Comparison of ENCODE assay signal across 1 cellular context in the genomic region with DNA sequence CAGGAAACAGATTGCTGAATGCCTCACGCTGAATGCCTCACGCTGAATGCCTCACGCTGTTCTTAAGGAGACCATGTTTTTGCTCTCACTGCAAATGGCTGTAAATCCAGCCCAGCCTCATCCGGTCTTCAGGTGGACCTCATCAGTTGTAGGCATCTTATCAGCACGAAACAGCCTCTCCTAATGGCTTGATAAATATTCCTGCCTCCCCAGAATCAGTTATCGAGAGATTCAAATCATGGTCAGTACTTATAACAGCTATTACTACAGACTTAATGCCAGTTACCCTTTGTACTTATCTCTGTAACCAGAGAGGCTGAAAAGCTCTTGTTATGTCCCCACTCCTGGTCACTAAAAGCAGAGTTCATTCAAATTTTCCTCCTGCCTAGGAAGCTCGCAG.
TF ChIP-seq lines count a peak whose summit lies in the region.

No MANE protein-coding gene starts in this region.

TF ChIP-seq in K562, 482 proteins besides CTCF, POLR2A, EP300 and RAD21 (continued from another document and continues in another):
- no peak for TF ChIP-seq ZNF609 (CRISPR knock-in tag; IDR thresholded peaks at IDR 0.05; ENCODE audit: borderline replicate concordance)
- peak in 1 of 2 experiments; percentile 40; a peak in 1 of 4 replicates for TF ChIP-seq ZNF639 (CRISPR knock-in tag; conservative IDR thresholded peaks at IDR 0.05 in 1 of 2, IDR thresholded peaks at IDR 0.05 in 1 of 2)
- TF ChIP-seq HNRNPH1 (optimal IDR thresholded peaks at IDR 0.05; ENCODE audit: low read depth, low read length): no peak
- no peak for TF ChIP-seq JUND (IDR thresholded peaks at IDR 0.05; ENCODE audit: borderline replicate concordance, low read depth, low read length)
- peak; percentile 21; the same call in 1 of the 3 replicates for TF ChIP-seq JUND (tag; IDR thresholded peaks at IDR 0.05; ENCODE audit: borderline replicate concordance, low read depth, low read length)
- TF ChIP-seq ZNF347 (CRISPR knock-in tag; IDR thresholded peaks at IDR 0.05; ENCODE audit: low read depth): no peak
- TF ChIP-seq TAL1 (IDR thresholded peaks at IDR 0.05): peak; percentile 90
- TF ChIP-seq HNRNPLL (IDR thresholded peaks at IDR 0.05; ENCODE audit: low read depth, low read length, poor library complexity, severe bottlenecking): no peak
- peak; percentile 51; the same call in 1 of the 2 replicates for TF ChIP-seq ATF7 (IDR thresholded peaks at IDR 0.05)
- TF ChIP-seq, protein P1, sequence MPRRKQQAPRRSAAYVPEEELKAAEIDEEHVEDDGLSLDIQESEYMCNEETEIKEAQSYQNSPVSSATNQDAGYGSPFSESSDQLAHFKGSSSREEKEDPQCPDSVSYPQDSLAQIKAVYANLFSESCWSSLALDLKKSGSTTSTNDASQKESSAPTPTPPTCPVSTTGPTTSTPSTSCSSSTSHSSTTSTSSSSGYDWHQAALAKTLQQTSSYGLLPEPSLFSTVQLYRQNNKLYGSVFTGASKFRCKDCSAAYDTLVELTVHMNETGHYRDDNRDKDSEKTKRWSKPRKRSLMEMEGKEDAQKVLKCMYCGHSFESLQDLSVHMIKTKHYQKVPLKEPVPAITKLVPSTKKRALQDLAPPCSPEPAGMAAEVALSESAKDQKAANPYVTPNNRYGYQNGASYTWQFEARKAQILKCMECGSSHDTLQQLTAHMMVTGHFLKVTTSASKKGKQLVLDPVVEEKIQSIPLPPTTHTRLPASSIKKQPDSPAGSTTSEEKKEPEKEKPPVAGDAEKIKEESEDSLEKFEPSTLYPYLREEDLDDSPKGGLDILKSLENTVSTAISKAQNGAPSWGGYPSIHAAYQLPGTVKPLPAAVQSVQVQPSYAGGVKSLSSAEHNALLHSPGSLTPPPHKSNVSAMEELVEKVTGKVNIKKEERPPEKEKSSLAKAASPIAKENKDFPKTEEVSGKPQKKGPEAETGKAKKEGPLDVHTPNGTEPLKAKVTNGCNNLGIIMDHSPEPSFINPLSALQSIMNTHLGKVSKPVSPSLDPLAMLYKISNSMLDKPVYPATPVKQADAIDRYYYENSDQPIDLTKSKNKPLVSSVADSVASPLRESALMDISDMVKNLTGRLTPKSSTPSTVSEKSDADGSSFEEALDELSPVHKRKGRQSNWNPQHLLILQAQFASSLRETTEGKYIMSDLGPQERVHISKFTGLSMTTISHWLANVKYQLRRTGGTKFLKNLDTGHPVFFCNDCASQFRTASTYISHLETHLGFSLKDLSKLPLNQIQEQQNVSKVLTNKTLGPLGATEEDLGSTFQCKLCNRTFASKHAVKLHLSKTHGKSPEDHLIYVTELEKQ (CRISPR knock-in tag; IDR thresholded peaks at IDR 0.05): no peak
- no peak for TF ChIP-seq USF1 (CRISPR knock-in tag; IDR thresholded peaks at IDR 0.05)
- no peak for TF ChIP-seq ZNF184 (CRISPR knock-in tag; IDR thresholded peaks at IDR 0.05)
- no peak for TF ChIP-seq TFAM (CRISPR knock-in tag; conservative IDR thresholded peaks at IDR 0.05)
- TF ChIP-seq FUS (optimal IDR thresholded peaks at IDR 0.05; ENCODE audit: low read depth, low read length): no peak
- TF ChIP-seq MYC (IDR thresholded peaks at IDR 0.05; ENCODE audit: low read depth, low read length): peak; percentile 32; the same call in 1 of the 2 replicates
- TF ChIP-seq MYC (CRISPR knock-in tag; IDR thresholded peaks at IDR 0.05; ENCODE audit: borderline replicate concordance, low read depth): no peak
- TF ChIP-seq FOXK1 (CRISPR knock-in tag; IDR thresholded peaks at IDR 0.05; ENCODE audit: borderline replicate concordance): no peak
- peak; percentile 75; the same call in 1 of the 2 replicates for TF ChIP-seq HEY1 (CRISPR knock-in tag; IDR thresholded peaks at IDR 0.05; ENCODE audit: borderline replicate concordance)
- TF ChIP-seq SRSF9 (IDR thresholded peaks at IDR 0.05; ENCODE audit: borderline replicate concordance, low read depth, low read length): no peak
- TF ChIP-seq RBM15 (IDR thresholded peaks at IDR 0.05; ENCODE audit: insufficient read depth, low read length): no peak
- TF ChIP-seq, protein P2, sequence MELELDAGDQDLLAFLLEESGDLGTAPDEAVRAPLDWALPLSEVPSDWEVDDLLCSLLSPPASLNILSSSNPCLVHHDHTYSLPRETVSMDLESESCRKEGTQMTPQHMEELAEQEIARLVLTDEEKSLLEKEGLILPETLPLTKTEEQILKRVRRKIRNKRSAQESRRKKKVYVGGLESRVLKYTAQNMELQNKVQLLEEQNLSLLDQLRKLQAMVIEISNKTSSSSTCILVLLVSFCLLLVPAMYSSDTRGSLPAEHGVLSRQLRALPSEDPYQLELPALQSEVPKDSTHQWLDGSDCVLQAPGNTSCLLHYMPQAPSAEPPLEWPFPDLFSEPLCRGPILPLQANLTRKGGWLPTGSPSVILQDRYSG (tag; conservative IDR thresholded peaks at IDR 0.05; ENCODE audit: low read depth): no peak
- TF ChIP-seq CHD4 (IDR thresholded peaks at IDR 0.05; ENCODE audit: insufficient read depth, insufficient replicate concordance, low read depth, low read length, poor library complexity, severe bottlenecking): no peak
- TF ChIP-seq, protein P3, sequence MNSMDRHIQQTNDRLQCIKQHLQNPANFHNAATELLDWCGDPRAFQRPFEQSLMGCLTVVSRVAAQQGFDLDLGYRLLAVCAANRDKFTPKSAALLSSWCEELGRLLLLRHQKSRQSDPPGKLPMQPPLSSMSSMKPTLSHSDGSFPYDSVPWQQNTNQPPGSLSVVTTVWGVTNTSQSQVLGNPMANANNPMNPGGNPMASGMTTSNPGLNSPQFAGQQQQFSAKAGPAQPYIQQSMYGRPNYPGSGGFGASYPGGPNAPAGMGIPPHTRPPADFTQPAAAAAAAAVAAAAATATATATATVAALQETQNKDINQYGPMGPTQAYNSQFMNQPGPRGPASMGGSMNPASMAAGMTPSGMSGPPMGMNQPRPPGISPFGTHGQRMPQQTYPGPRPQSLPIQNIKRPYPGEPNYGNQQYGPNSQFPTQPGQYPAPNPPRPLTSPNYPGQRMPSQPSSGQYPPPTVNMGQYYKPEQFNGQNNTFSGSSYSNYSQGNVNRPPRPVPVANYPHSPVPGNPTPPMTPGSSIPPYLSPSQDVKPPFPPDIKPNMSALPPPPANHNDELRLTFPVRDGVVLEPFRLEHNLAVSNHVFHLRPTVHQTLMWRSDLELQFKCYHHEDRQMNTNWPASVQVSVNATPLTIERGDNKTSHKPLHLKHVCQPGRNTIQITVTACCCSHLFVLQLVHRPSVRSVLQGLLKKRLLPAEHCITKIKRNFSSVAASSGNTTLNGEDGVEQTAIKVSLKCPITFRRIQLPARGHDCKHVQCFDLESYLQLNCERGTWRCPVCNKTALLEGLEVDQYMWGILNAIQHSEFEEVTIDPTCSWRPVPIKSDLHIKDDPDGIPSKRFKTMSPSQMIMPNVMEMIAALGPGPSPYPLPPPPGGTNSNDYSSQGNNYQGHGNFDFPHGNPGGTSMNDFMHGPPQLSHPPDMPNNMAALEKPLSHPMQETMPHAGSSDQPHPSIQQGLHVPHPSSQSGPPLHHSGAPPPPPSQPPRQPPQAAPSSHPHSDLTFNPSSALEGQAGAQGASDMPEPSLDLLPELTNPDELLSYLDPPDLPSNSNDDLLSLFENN (IDR thresholded peaks at IDR 0.05; ENCODE audit: low read depth in 2 of 2, low read length in 2 of 2): 0 out of 4 replicates have a peak, but pooled peaks of 1 of the 2 experiments have one; percentile 63
- TF ChIP-seq NCOA4 (IDR thresholded peaks at IDR 0.05; ENCODE audit: partially characterized antibody): no peak
- TF ChIP-seq PHF20 (IDR thresholded peaks at IDR 0.05; ENCODE audit: partially characterized antibody): no peak
- no peak for TF ChIP-seq BRCA1 (IDR thresholded peaks at IDR 0.05)
- TF ChIP-seq BRCA1 (CRISPR knock-in tag; IDR thresholded peaks at IDR 0.05): no peak
- no peak for TF ChIP-seq ZBTB7A (IDR thresholded peaks at IDR 0.05; ENCODE audit: borderline replicate concordance, control insufficient read depth, low read depth, low read length)
- no peak for TF ChIP-seq SRSF3 (IDR thresholded peaks at IDR 0.05; ENCODE audit: insufficient read depth, low read length)
